7 cellular contexts compared by ENCODE assay signal in genomic region chr5:3129252-3129651, GRCh38.
"Had no signal": no experiment of that assay in that cellular context is flagged by ENCODE, and none has a peak within 500 bp of the region (broad histone marks: within the 10 kb centered on the region; RNA-seq: fewer than 3 reads in every experiment).

No MANE protein-coding gene starts in this region.

- H3K4me2 ChIP-seq: GM23338 had no signal

- ATAC-seq: GM23338, HepG2 had no signal

- H3K4me3 Mint-ChIP-seq: GM23338, H9 had no signal

- H3K4me1 Mint-ChIP-seq: IgD-negative memory B cell had no signal

- H3K4me3 ChIP-seq: GM23338 had no signal

- H3K27ac Mint-ChIP-seq: GM23338, H9, IgD-negative memory B cell had no signal

- H3K9me3 Mint-ChIP-seq: GM23338 had no signal

- H3K27me3 Mint-ChIP-seq: IgD-negative memory B cell had no signal

- H2AFZ ChIP-seq: GM23338 had no signal

- DNase-seq: H9, HCEC 1CT, KG1 had no signal

- H3K27ac ChIP-seq: HL-60 had no signal
